ENCODE assay signal across 1 cellular context in genomic region chr1:113142791-113143190, GRCh38.
TF ChIP-seq lines count a peak whose summit lies in the region.

No MANE protein-coding gene starts in this region.

TF ChIP-seq in GM23338, 12 proteins besides CTCF, POLR2A, EP300 and RAD21 (continued from another document):
- TF ChIP-seq ZNF462 (CRISPR knock-in tag; IDR thresholded peaks at IDR 0.05) = no peak
